In genomic region chr2:172427990-172428840, GRCh38 we compare ENCODE assay signal across 1 cellular context.
TF ChIP-seq lines count a peak whose summit lies in the region.

No MANE protein-coding gene starts in this region.

TF ChIP-seq in GM23338, 12 proteins besides CTCF, POLR2A, EP300 and RAD21 (continued from another document):
- TF ChIP-seq, protein P1, sequence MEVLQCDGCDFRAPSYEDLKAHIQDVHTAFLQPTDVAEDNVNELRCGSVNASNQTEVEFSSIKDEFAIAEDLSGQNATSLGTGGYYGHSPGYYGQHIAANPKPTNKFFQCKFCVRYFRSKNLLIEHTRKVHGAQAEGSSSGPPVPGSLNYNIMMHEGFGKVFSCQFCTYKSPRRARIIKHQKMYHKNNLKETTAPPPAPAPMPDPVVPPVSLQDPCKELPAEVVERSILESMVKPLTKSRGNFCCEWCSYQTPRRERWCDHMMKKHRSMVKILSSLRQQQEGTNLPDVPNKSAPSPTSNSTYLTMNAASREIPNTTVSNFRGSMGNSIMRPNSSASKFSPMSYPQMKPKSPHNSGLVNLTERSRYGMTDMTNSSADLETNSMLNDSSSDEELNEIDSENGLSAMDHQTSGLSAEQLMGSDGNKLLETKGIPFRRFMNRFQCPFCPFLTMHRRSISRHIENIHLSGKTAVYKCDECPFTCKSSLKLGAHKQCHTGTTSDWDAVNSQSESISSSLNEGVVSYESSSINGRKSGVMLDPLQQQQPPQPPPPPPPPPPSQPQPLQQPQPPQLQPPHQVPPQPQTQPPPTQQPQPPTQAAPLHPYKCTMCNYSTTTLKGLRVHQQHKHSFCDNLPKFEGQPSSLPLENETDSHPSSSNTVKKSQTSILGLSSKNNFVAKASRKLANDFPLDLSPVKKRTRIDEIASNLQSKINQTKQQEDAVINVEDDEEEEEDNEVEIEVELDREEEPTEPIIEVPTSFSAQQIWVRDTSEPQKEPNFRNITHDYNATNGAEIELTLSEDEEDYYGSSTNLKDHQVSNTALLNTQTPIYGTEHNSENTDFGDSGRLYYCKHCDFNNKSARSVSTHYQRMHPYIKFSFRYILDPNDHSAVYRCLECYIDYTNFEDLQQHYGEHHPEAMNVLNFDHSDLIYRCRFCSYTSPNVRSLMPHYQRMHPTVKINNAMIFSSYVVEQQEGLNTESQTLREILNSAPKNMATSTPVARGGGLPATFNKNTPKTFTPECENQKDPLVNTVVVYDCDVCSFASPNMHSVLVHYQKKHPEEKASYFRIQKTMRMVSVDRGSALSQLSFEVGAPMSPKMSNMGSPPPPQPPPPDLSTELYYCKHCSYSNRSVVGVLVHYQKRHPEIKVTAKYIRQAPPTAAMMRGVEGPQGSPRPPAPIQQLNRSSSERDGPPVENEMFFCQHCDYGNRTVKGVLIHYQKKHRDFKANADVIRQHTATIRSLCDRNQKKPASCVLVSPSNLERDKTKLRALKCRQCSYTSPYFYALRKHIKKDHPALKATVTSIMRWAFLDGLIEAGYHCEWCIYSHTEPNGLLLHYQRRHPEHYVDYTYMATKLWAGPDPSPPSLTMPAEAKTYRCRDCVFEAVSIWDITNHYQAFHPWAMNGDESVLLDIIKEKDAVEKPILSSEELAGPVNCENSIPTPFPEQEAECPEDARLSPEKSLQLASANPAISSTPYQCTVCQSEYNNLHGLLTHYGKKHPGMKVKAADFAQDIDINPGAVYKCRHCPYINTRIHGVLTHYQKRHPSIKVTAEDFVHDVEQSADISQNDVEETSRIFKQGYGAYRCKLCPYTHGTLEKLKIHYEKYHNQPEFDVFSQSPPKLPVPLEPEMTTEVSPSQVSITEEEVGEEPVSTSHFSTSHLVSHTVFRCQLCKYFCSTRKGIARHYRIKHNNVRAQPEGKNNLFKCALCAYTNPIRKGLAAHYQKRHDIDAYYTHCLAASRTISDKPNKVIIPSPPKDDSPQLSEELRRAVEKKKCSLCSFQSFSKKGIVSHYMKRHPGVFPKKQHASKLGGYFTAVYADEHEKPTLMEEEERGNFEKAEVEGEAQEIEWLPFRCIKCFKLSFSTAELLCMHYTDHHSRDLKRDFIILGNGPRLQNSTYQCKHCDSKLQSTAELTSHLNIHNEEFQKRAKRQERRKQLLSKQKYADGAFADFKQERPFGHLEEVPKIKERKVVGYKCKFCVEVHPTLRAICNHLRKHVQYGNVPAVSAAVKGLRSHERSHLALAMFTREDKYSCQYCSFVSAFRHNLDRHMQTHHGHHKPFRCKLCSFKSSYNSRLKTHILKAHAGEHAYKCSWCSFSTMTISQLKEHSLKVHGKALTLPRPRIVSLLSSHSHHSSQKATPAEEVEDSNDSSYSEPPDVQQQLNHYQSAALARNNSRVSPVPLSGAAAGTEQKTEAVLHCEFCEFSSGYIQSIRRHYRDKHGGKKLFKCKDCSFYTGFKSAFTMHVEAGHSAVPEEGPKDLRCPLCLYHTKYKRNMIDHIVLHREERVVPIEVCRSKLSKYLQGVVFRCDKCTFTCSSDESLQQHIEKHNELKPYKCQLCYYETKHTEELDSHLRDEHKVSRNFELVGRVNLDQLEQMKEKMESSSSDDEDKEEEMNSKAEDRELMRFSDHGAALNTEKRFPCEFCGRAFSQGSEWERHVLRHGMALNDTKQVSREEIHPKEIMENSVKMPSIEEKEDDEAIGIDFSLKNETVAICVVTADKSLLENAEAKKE (CRISPR knock-in tag; IDR thresholded peaks at IDR 0.05), result no peak
- no peak for TF ChIP-seq ZNF331 (CRISPR knock-in tag; IDR thresholded peaks at IDR 0.05; ENCODE audit: low read depth)
